Comparison of ENCODE assay signal across 15 cellular contexts in genomic region chr13:81602236-81602635, GRCh38.
DNase-seq lines count a peak whose midpoint lies in the region; FAIRE-seq lines count a peak whose summit lies in the region.
"Had no signal": no experiment of that assay in that cellular context is flagged by ENCODE, and none has a peak within 500 bp of the region (broad histone marks: within the 10 kb centered on the region; RNA-seq: fewer than 3 reads in every experiment).

No MANE protein-coding gene starts in this region.

- FAIRE-seq in endometrium (lab: Jason Lieb, UNC): peak; percentile 57
- FAIRE-seq: D721Med, GM12891, H54 had no signal

- in situ Hi-C loops in G401 (cut with HindIII; ENCODE audit: low sequenced_read_pairs): no loop called here

- DNase-seq in DMS 273 (lab: John Stamatoyannopoulos, UW; ENCODE audit: unreplicated experiment): peak; percentile 0
- DNase-seq in DMS 273 treated with DMSO at 0.1 percent for 48 hours (lab: John Stamatoyannopoulos, UW): no peak
- DNase-seq in fibroblast of the conjunctiva (ENCODE audit: low read depth): peak; percentile 6
- DNase-seq in ecto neural progenitor cell (ENCODE audit: low spot score): no peak
- no peak for DNase-seq in G401 (ENCODE audit: low spot score)
- DNase-seq in NCI-H2107 (lab: John Stamatoyannopoulos, UW): no peak
- DNase-seq in NCI-H345 treated with DMSO at 0.1 percent for 48 hours (lab: John Stamatoyannopoulos, UW; ENCODE audit: unreplicated experiment): no peak
- DNase-seq: CD8-positive, alpha-beta T cell; COR-L47; DMS53; GM23248 had no signal

Comparison
In these comparisons a context has a peak if more than half of its experiments do, and no peak if none do; other contexts are left out.
1. DNase-seq: peak in DMS 273 (single experiment) and fibroblast of the conjunctiva (single experiment); none in DMS 273 treated with DMSO at 0.1 percent for 48 hours (single experiment), ecto neural progenitor cell (single experiment), G401 (single experiment), NCI-H2107 (single experiment) and NCI-H345 treated with DMSO at 0.1 percent for 48 hours (single experiment).